Comparison of ENCODE assay signal across 30 cellular contexts in the genomic region with DNA sequence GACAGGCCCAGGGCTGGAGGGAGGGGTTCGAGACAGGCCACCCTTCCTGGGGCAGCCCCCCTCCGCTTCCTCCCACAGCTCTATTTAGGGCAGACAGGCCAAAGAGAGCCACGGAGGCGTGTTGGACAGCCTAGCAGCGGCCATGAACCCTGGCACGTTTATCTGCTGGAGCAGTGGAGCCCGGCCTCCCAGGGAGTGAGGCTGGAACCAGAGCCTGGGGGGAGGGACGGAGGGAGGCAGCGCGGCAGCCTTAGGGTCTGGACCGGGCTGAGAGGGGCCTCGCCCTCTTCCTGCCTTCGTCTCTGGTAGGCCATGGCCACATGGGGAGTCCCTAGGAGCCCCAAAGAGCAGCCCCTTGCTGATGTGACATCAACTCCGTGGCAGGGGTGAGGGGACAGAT. TPM values are rescaled to one million over a fixed set of nuclear protein-coding genes. Genes with fewer than 3 reads are reported as not detected.
"Had no signal": no experiment of that assay in that cellular context is flagged by ENCODE, and none has a peak within 500 bp of the region (broad histone marks: within the 10 kb centered on the region; RNA-seq: fewer than 3 reads in every experiment).

No MANE protein-coding gene starts in this region.

- H3K4me2 ChIP-seq: smooth muscle cell had no signal

- H3K36me3 Mint-ChIP-seq: activated naive CD8-positive, alpha-beta T cell treated with anti-CD3 and anti-CD28 coated beads for 36 hours; natural killer cell treated with Interleukin-12 subunit alpha and Interleukin-12 subunit beta and Interleukin-15 and Interleukin-18, amount 100 ng/mL, for 72 hours; stimulated activated memory B cell treated with anti-CD40 and anti-IgM and Interleukin-4, amounts not matched to agents 10 μg/mL and 1 μg/mL and 100 μg/mL, for 72 hours; type B pancreatic cell had no signal

- ATAC-seq: effector memory CD8-positive, alpha-beta T cell; gastroesophageal sphincter; heart left ventricle; left lung; natural killer cell treated with Interleukin-12 subunit alpha and Interleukin-12 subunit beta and Interleukin-15 and Interleukin-18, amount 100 ng/mL, for 72 hours; stimulated activated memory B cell treated with anti-CD40 and anti-IgM and Interleukin-4, amounts not matched to agents 10 μg/mL and 1 μg/mL and 100 μg/mL, for 72 hours; WTC11 had no signal

- DNase-seq: activated CD4-positive, alpha-beta T cell treated with anti-CD3 and anti-CD28 coated beads, Interleukin-2, amount 50 U/mL, for 4 hours; activated CD8-positive, alpha-beta memory T cell treated with anti-CD3 and anti-CD28 coated beads for 24 hours; activated CD8-positive, alpha-beta memory T cell treated with anti-CD3 and anti-CD28 coated beads, Interleukin-2, amount 50 U/mL, for 4 hours; activated naive CD4-positive, alpha-beta T cell treated with Interleukin-2 at 50 U/mL for 16 hours; activated naive CD8-positive, alpha-beta T cell treated with anti-CD3 and anti-CD28 coated beads for 36 hours; activated T-cell treated with anti-CD3 and anti-CD28 coated beads, Interleukin-2, amount 50 U/mL, for 24 hours; colonic mucosa; dorsolateral prefrontal cortex; effector memory CD8-positive, alpha-beta T cell; islet precursor cell; ovary; sigmoid colon; stimulated activated CD4-positive, alpha-beta T cell treated with anti-CD3 and anti-CD28 coated beads, Interleukin-15, amount 100 ng/mL, for 24 hours; T-helper 1 cell; T-helper 9 cell had no signal

- H3K27ac ChIP-seq: breast epithelium, colonic mucosa, dorsolateral prefrontal cortex, esophagus muscularis mucosa, gastroesophageal sphincter, heart left ventricle, left lung, neutrophil, ovary, prostate gland, sigmoid colon, thoracic aorta, vagina had no signal

- H3K4me1 ChIP-seq: colonic mucosa, prostate gland had no signal

- H3K4me3 Mint-ChIP-seq: activated naive CD8-positive, alpha-beta T cell treated with anti-CD3 and anti-CD28 coated beads for 36 hours; activated T-cell treated with anti-CD3 and anti-CD28 coated beads, Interleukin-2, amount 50 U/mL, for 24 hours; central memory CD8-positive, alpha-beta T cell; effector memory CD8-positive, alpha-beta T cell; natural killer cell treated with Interleukin-12 subunit alpha and Interleukin-12 subunit beta and Interleukin-15 and Interleukin-18, amount 100 ng/mL, for 72 hours; stimulated activated memory B cell treated with anti-CD40 and anti-IgM and Interleukin-4, amounts not matched to agents 10 μg/mL and 1 μg/mL and 100 μg/mL, for 72 hours; type B pancreatic cell; WTC11 had no signal

- H3K4me3 ChIP-seq: breast epithelium, colonic mucosa, dorsolateral prefrontal cortex, esophagus muscularis mucosa, gastroesophageal sphincter, heart left ventricle, left lung, ovary, prostate gland, sigmoid colon, smooth muscle cell, thoracic aorta, vagina had no signal

- H3K36me3 ChIP-seq: breast epithelium, colonic mucosa, esophagus muscularis mucosa, gastroesophageal sphincter, heart left ventricle, left lung, neutrophil, ovary, prostate gland, sigmoid colon, thoracic aorta, vagina had no signal

- H3K9me3 Mint-ChIP-seq: activated naive CD8-positive, alpha-beta T cell treated with anti-CD3 and anti-CD28 coated beads for 36 hours; activated T-cell treated with anti-CD3 and anti-CD28 coated beads, Interleukin-2, amount 50 U/mL, for 24 hours; central memory CD8-positive, alpha-beta T cell; effector memory CD8-positive, alpha-beta T cell; natural killer cell treated with Interleukin-12 subunit alpha and Interleukin-12 subunit beta and Interleukin-15 and Interleukin-18, amount 100 ng/mL, for 72 hours; stimulated activated memory B cell treated with anti-CD40 and anti-IgM and Interleukin-4, amounts not matched to agents 10 μg/mL and 1 μg/mL and 100 μg/mL, for 72 hours; type B pancreatic cell; WTC11 had no signal

- H3K9me3 ChIP-seq: breast epithelium, colonic mucosa, esophagus muscularis mucosa, gastroesophageal sphincter, heart left ventricle, left lung, neutrophil, ovary, prostate gland, sigmoid colon, thoracic aorta, vagina had no signal

- H3K27ac Mint-ChIP-seq: activated naive CD8-positive, alpha-beta T cell treated with anti-CD3 and anti-CD28 coated beads for 36 hours; activated T-cell treated with anti-CD3 and anti-CD28 coated beads, Interleukin-2, amount 50 U/mL, for 24 hours; effector memory CD8-positive, alpha-beta T cell; natural killer cell treated with Interleukin-12 subunit alpha and Interleukin-12 subunit beta and Interleukin-15 and Interleukin-18, amount 100 ng/mL, for 72 hours; stimulated activated memory B cell treated with anti-CD40 and anti-IgM and Interleukin-4, amounts not matched to agents 10 μg/mL and 1 μg/mL and 100 μg/mL, for 72 hours; type B pancreatic cell; WTC11 had no signal

RNA-seq across cellular contexts. Expression of a gene that starts 17.1 kb away (rescaled TPM):
- total RNA-seq: activated naive CD8-positive, alpha-beta T cell treated with anti-CD3 and anti-CD28 coated beads for 36 hours; breast epithelium; colonic mucosa; dorsolateral prefrontal cortex; esophagus muscularis mucosa; gastroesophageal sphincter; heart left ventricle; left lung; natural killer cell treated with Interleukin-12 subunit alpha and Interleukin-12 subunit beta and Interleukin-15 and Interleukin-18, amount 100 ng/mL, for 72 hours; ovary; prostate gland; sigmoid colon; smooth muscle cell; thoracic aorta; vagina; WTC11 had no signal
- polyA plus RNA-seq: heart left ventricle, ovary, sigmoid colon, smooth muscle cell had no signal
